ENCODE assay signal across 9 cellular contexts in the genomic region with DNA sequence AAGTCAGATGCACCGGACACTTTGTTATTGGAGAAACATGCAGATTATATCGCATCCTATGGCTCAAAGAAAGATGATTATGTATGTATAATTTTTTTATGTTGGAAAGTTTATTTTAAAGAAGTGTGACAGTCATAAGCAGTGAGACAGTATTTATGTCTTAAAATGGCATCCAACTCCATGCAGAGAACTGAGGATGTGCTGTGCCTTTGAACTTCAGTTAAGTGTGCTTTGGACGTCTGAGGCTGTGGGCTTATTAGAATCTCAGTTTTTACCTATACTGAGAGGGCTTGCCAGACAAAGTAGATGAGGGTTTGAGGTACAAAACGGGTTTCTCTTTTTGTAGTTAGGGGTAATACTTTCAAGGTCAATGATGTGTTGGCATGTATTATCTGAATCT. TPM values are rescaled to one million over a fixed set of nuclear protein-coding genes. Genes with fewer than 3 reads are reported as not detected.
A peak's percentile ranks its signal among the peaks of the same experiment; 100 is the strongest.
DNase-seq lines count a peak whose midpoint lies in the region; ATAC-seq, FAIRE-seq and TF ChIP-seq lines count a peak whose summit lies in the region.
"Had no signal": no experiment of that assay in that cellular context is flagged by ENCODE, and none has a peak within 500 bp of the region (broad histone marks: within the 10 kb centered on the region; RNA-seq: fewer than 3 reads in every experiment).

No MANE protein-coding gene starts in this region.

- no peaks in the 10 kb centered on the region for H3K27me3 ChIP-seq in HUES48 (ENCODE audit: control insufficient read depth, insufficient read depth, low read length)
- H3K27me3 ChIP-seq in breast epithelium: no peaks in the 10 kb centered on the region
- H3K27me3 ChIP-seq in mononuclear cell (ENCODE audit: insufficient read depth, low read length): no peaks in the 10 kb centered on the region

- no peak for ATAC-seq in HG02852 (IDR thresholded peaks at IDR 0.05; ENCODE audit: unreplicated experiment)
- no peak for ATAC-seq in HG02642 (IDR thresholded peaks at IDR 0.05; ENCODE audit: poor library complexity, unreplicated experiment)
- ATAC-seq in GM21381 (IDR thresholded peaks at IDR 0.05; ENCODE audit: unreplicated experiment): no peak

- H3K27ac ChIP-seq in 22Rv1: peak overlapping the region; percentile 82
- H3K27ac ChIP-seq in HUES48 (ENCODE audit: low read depth, low read length): peak overlapping the region; percentile 79
- peak overlapping the region in 1 of 2 donors; percentile 89 for H3K27ac ChIP-seq in breast epithelium

- DNase-seq in breast epithelium (ENCODE audit: low spot score in 2 of 2) (no peak), GM12892 (ENCODE audit: insufficient read length) (no peak)
- DNase-seq: NCI-H748 treated with DMSO at 0.1 percent for 48 hours had no signal

- no peak for FAIRE-seq in GM12892 (lab: Jason Lieb, UNC)

- no peaks in the 10 kb centered on the region for H3K9me3 ChIP-seq in HUES48 (ENCODE audit: control insufficient read depth, insufficient read depth, low read length)
- H3K9me3 ChIP-seq in breast epithelium: no peaks in the 10 kb centered on the region
- no peaks in the 10 kb centered on the region for H3K9me3 ChIP-seq in mononuclear cell (ENCODE audit: low read depth, low read length)

- H3K36me3 ChIP-seq in HUES48 (ENCODE audit: control insufficient read depth, insufficient read depth, low read length) (peaks cover 54% of the 10 kb centered on the region), breast epithelium (no peaks in the 10 kb centered on the region)

- H3K9ac ChIP-seq in HUES48 (ENCODE audit: low read depth, low read length): peak overlapping the region; percentile 94

- H3K4me3 ChIP-seq in HUES48 (ENCODE audit: low read depth, low read length) (peak overlapping the region; percentile 90), breast epithelium (peak overlapping the region; percentile 64 to 83 (median 75)), mononuclear cell (ENCODE audit: low read length) (peak overlapping the region; percentile 96)

- intact Hi-C loops in breast epithelium (cut with DNase I; ENCODE audit: low total_unique reads): no loop called here

- TF ChIP-seq CTCF in 22Rv1 (IDR thresholded peaks at IDR 0.05) (no peak), breast epithelium (IDR thresholded peaks at IDR 0.05) (no peak)

- H3K4me1 ChIP-seq in HUES48 (ENCODE audit: control insufficient read depth, insufficient read depth, low read length) (0 out of 2 replicates have a peak, but pooled peaks cover 7% of the 10 kb centered on the region), breast epithelium (peaks cover 0 to 11% of the 10 kb centered on the region in 2 donors), mononuclear cell (ENCODE audit: insufficient read depth, low read length) (peaks cover 59% of the 10 kb centered on the region)

- TF ChIP-seq POLR2A in breast epithelium (IDR thresholded peaks at IDR 0.05): no peak
- TF ChIP-seq POLR2A in GM12892 (IDR thresholded peaks at IDR 0.05; ENCODE audit: low read depth, low read length): no peak

RNA-seq across cellular contexts. Expression of gene RABGGTB, which starts 1.5 kb away (rescaled TPM):
- total RNA-seq in breast epithelium (10 to 100 TPM; 64.8 to 81.1 (median 80.3) TPM), mononuclear cell (218 TPM)
- 145 TPM for polyA plus RNA-seq in GM12892 (2012; ENCODE audit: missing spikeins)

RNA-seq across cellular contexts. Expression of gene MSH4, which starts 9.2 kb away (rescaled TPM):
- total RNA-seq in breast epithelium (under 1 TPM; 0.32 to 0.88 (median 0.66) TPM), mononuclear cell (0.31 TPM)
- polyA plus RNA-seq in GM12892 (2012; ENCODE audit: missing spikeins): 0.06 TPM
